Comparison of ENCODE assay signal across 11 cellular contexts in genomic region chr7:47361746-47362215, GRCh38.
DNase-seq lines count a peak whose midpoint lies in the region; ATAC-seq and TF ChIP-seq lines count a peak whose summit lies in the region.
"Had no signal": no experiment of that assay in that cellular context is flagged by ENCODE, and none has a peak within 500 bp of the region (broad histone marks: within the 10 kb centered on the region; RNA-seq: fewer than 3 reads in every experiment).

No MANE protein-coding gene starts in this region.

- no peak overlapping the region for H3K4me3 Mint-ChIP-seq in activated naive CD4-positive, alpha-beta T cell treated with anti-CD3 and anti-CD28 coated beads for 36 hours
- no peak overlapping the region for H3K4me3 Mint-ChIP-seq in activated naive CD4-positive, alpha-beta T cell treated with anti-CD3 and anti-CD28 coated beads, Interleukin-2, amount 10 ng/mL, durations not matched to agents 7 days and 5 days
- H3K4me3 Mint-ChIP-seq in activated CD8-positive, alpha-beta T cell treated with anti-CD3 and anti-CD28 coated beads for 36 hours = no peak overlapping the region
- H3K4me3 Mint-ChIP-seq: CD4-positive, CD25-positive, alpha-beta regulatory T cell had no signal

- DNase-seq in activated naive CD4-positive, alpha-beta T cell treated with anti-CD3 and anti-CD28 coated beads for 36 hours = peak; percentile 43
- DNase-seq in activated naive CD4-positive, alpha-beta T cell treated with anti-CD3 and anti-CD28 coated beads, Interleukin-2, amount 10 ng/mL, durations not matched to agents 7 days and 5 days = no peak
- peak; percentile 80 for DNase-seq in activated CD8-positive, alpha-beta T cell treated with anti-CD3 and anti-CD28 coated beads for 36 hours
- DNase-seq in heart left ventricle (peak in 4 of 5 donors; percentile 44 to 77 (median 67)), transverse colon (peak; percentile 5), KG1 (lab: John Stamatoyannopoulos, UW) (no peak), OCI-M2 (lab: John Stamatoyannopoulos, UW; ENCODE audit: unreplicated experiment) (no peak), gastrocnemius medialis (no peak)

- peaks cover 2% of the 10 kb centered on the region for H3K4me1 Mint-ChIP-seq in activated naive CD4-positive, alpha-beta T cell treated with anti-CD3 and anti-CD28 coated beads for 36 hours (ENCODE audit: low read depth)
- no peaks in the 10 kb centered on the region for H3K4me1 Mint-ChIP-seq in activated naive CD4-positive, alpha-beta T cell treated with anti-CD3 and anti-CD28 coated beads, Interleukin-2, amount 10 ng/mL, durations not matched to agents 7 days and 5 days
- no peaks in the 10 kb centered on the region for H3K4me1 Mint-ChIP-seq in activated CD8-positive, alpha-beta T cell treated with anti-CD3 and anti-CD28 coated beads for 36 hours (ENCODE audit: low read depth)

- CTCF ChIA-PET in activated naive CD4-positive, alpha-beta T cell treated with anti-CD3 and anti-CD28 coated beads for 36 hours (lab: Charles Lee) = no interaction called here
- CTCF ChIA-PET in activated naive CD4-positive, alpha-beta T cell treated with anti-CD3 and anti-CD28 coated beads, Interleukin-2, amount 10 ng/mL, durations not matched to agents 7 days and 5 days (lab: Charles Lee) = no interaction called here
- CTCF ChIA-PET in activated CD8-positive, alpha-beta T cell treated with anti-CD3 and anti-CD28 coated beads for 36 hours (lab: Charles Lee) = no interaction called here

- TF ChIP-seq POLR2A in heart left ventricle (IDR thresholded peaks at IDR 0.05) (no peak), transverse colon (IDR thresholded peaks at IDR 0.05) (no peak), gastrocnemius medialis (IDR thresholded peaks at IDR 0.05) (no peak)

- no peaks in the 10 kb centered on the region for H3K27me3 Mint-ChIP-seq in activated naive CD4-positive, alpha-beta T cell treated with anti-CD3 and anti-CD28 coated beads for 36 hours (ENCODE audit: low read depth)
- no peaks in the 10 kb centered on the region for H3K27me3 Mint-ChIP-seq in activated naive CD4-positive, alpha-beta T cell treated with anti-CD3 and anti-CD28 coated beads, Interleukin-2, amount 10 ng/mL, durations not matched to agents 7 days and 5 days
- H3K27me3 Mint-ChIP-seq in activated CD8-positive, alpha-beta T cell treated with anti-CD3 and anti-CD28 coated beads for 36 hours = no peaks in the 10 kb centered on the region
- H3K27me3 Mint-ChIP-seq: CD4-positive, CD25-positive, alpha-beta regulatory T cell had no signal

- H3K9me3 ChIP-seq in heart left ventricle (no peaks in the 10 kb centered on the region), transverse colon (no peaks in the 10 kb centered on the region), gastrocnemius medialis (no peaks in the 10 kb centered on the region)
- H3K9me3 ChIP-seq: right lobe of liver had no signal

- WGBS in heart left ventricle, 4 donors = 39 to 58% (median 48%) methylated on average over 4 of the region's 4 CpGs
- WGBS in transverse colon (ENCODE audit: low coverage in 1 of 2), 2 donors = 70 to 75% methylated on average over 3 to 4 of the region's 4 CpGs

- peak overlapping the region in 9 of 12 donors; percentile 26 to 59 (median 41) for H3K27ac ChIP-seq in heart left ventricle
- H3K27ac ChIP-seq in transverse colon = no peak overlapping the region
- H3K27ac ChIP-seq in gastrocnemius medialis = no peak overlapping the region
- H3K27ac ChIP-seq: right lobe of liver, SK-N-MC had no signal

- H3K36me3 ChIP-seq in heart left ventricle = peaks cover 0 to 34% (median 0%) of the 10 kb centered on the region in 9 donors
- H3K36me3 ChIP-seq in transverse colon = no peaks in the 10 kb centered on the region
- H3K36me3 ChIP-seq in gastrocnemius medialis = no peaks in the 10 kb centered on the region

- no peak overlapping the region for H3K4me3 ChIP-seq in heart left ventricle
- H3K4me3 ChIP-seq in transverse colon = no peak overlapping the region
- H3K4me3 ChIP-seq in gastrocnemius medialis = no peak overlapping the region
- H3K4me3 ChIP-seq: right lobe of liver, SK-N-MC had no signal

- H3K36me3 Mint-ChIP-seq in activated naive CD4-positive, alpha-beta T cell treated with anti-CD3 and anti-CD28 coated beads for 36 hours (ENCODE audit: low read depth) = no peaks in the 10 kb centered on the region
- H3K36me3 Mint-ChIP-seq in activated naive CD4-positive, alpha-beta T cell treated with anti-CD3 and anti-CD28 coated beads, Interleukin-2, amount 10 ng/mL, durations not matched to agents 7 days and 5 days = no peaks in the 10 kb centered on the region
- no peaks in the 10 kb centered on the region for H3K36me3 Mint-ChIP-seq in activated CD8-positive, alpha-beta T cell treated with anti-CD3 and anti-CD28 coated beads for 36 hours (ENCODE audit: low read depth)
- H3K36me3 Mint-ChIP-seq: CD4-positive, CD25-positive, alpha-beta regulatory T cell had no signal

- H3K27me3 ChIP-seq in heart left ventricle (no peaks in the 10 kb centered on the region), transverse colon (no peaks in the 10 kb centered on the region), gastrocnemius medialis (no peaks in the 10 kb centered on the region)
- H3K27me3 ChIP-seq: right lobe of liver had no signal

- TF ChIP-seq EP300 in transverse colon (IDR thresholded peaks at IDR 0.05; ENCODE audit: low read depth) = no peak

- in situ Hi-C loops in transverse colon (cut with MboI; ENCODE audit: low pct_ligation_motif_present in 1 of 4, low pct_unique_long_range_greater_than_20kb in 1 of 4, low sequenced_read_pairs in 3 of 4) = no loop called here
- in situ Hi-C loops in gastrocnemius medialis (cut with MboI; ENCODE audit: low sequenced_read_pairs in 4 of 4) = no loop called here

- intact Hi-C loops in activated naive CD4-positive, alpha-beta T cell treated with anti-CD3 and anti-CD28 coated beads for 36 hours (cut with micrococcal nuclease) = loop anchor here (5.0 kb wide), 1 partner anchor 69 kb away; no protein-coding TSS in a partner anchor
- intact Hi-C loops in activated CD8-positive, alpha-beta T cell treated with anti-CD3 and anti-CD28 coated beads for 36 hours (cut with micrococcal nuclease) = no loop called here
- intact Hi-C loops in heart left ventricle (cut with DNase I) = no loop called here
- intact Hi-C loops in transverse colon (cut with DNase I; ENCODE audit: low total_unique reads) = no loop called here
- intact Hi-C loops in gastrocnemius medialis (cut with DNase I; ENCODE audit: low total_unique reads) = no loop called here

- peaks cover 0 to 27% (median 14%) of the 10 kb centered on the region in 12 donors for H3K4me1 ChIP-seq in heart left ventricle
- peaks cover 0 to 18% (median 13%) of the 10 kb centered on the region in 4 donors for H3K4me1 ChIP-seq in transverse colon
- H3K4me1 ChIP-seq in gastrocnemius medialis = no peaks in the 10 kb centered on the region

- no peak overlapping the region for H3K27ac Mint-ChIP-seq in activated naive CD4-positive, alpha-beta T cell treated with anti-CD3 and anti-CD28 coated beads for 36 hours
- H3K27ac Mint-ChIP-seq in activated naive CD4-positive, alpha-beta T cell treated with anti-CD3 and anti-CD28 coated beads, Interleukin-2, amount 10 ng/mL, durations not matched to agents 7 days and 5 days = no peak overlapping the region
- H3K27ac Mint-ChIP-seq in activated CD8-positive, alpha-beta T cell treated with anti-CD3 and anti-CD28 coated beads for 36 hours = peak overlapping the region; percentile 31

- TF ChIP-seq CTCF in activated CD8-positive, alpha-beta T cell treated with anti-CD3 and anti-CD28 coated beads for 36 hours (IDR thresholded peaks at IDR 0.05) = no peak
- TF ChIP-seq CTCF in heart left ventricle (IDR thresholded peaks at IDR 0.05) = no peak
- no peak for TF ChIP-seq CTCF in transverse colon (IDR thresholded peaks at IDR 0.05)
- no peak for TF ChIP-seq CTCF in gastrocnemius medialis (IDR thresholded peaks at IDR 0.05 in 4 of 5, conservative IDR thresholded peaks at IDR 0.05 in 1 of 5)

- POLR2A ChIA-PET in activated CD8-positive, alpha-beta T cell treated with anti-CD3 and anti-CD28 coated beads for 36 hours (lab: Charles Lee) = no interaction called here

- no peaks in the 10 kb centered on the region for H3K9me3 Mint-ChIP-seq in activated naive CD4-positive, alpha-beta T cell treated with anti-CD3 and anti-CD28 coated beads for 36 hours
- H3K9me3 Mint-ChIP-seq in activated naive CD4-positive, alpha-beta T cell treated with anti-CD3 and anti-CD28 coated beads, Interleukin-2, amount 10 ng/mL, durations not matched to agents 7 days and 5 days = no peaks in the 10 kb centered on the region
- no peaks in the 10 kb centered on the region for H3K9me3 Mint-ChIP-seq in activated CD8-positive, alpha-beta T cell treated with anti-CD3 and anti-CD28 coated beads for 36 hours
- H3K9me3 Mint-ChIP-seq: CD4-positive, CD25-positive, alpha-beta regulatory T cell had no signal

- peak; percentile 90 for ATAC-seq in activated CD8-positive, alpha-beta T cell treated with anti-CD3 and anti-CD28 coated beads for 36 hours
- ATAC-seq in heart left ventricle (peak; percentile 82 to 91 (median 87)), gastrocnemius medialis (no peak)
- ATAC-seq: right lobe of liver had no signal

Comparison
In these comparisons a context has a peak if more than half of its experiments do, and no peak if none do; other contexts are left out.
1. DNase-seq: peak in activated naive CD4-positive, alpha-beta T cell treated with anti-CD3 and anti-CD28 coated beads for 36 hours (single experiment), activated CD8-positive, alpha-beta T cell treated with anti-CD3 and anti-CD28 coated beads for 36 hours (single experiment), heart left ventricle (4 of 5) and transverse colon (single experiment); none in activated naive CD4-positive, alpha-beta T cell treated with anti-CD3 and anti-CD28 coated beads, Interleukin-2, amount 10 ng/mL, durations not matched to agents 7 days and 5 days (single experiment), KG1 (single experiment), OCI-M2 (single experiment) and gastrocnemius medialis (0 of 2).
2. ATAC-seq: peak in activated CD8-positive, alpha-beta T cell treated with anti-CD3 and anti-CD28 coated beads for 36 hours (single experiment) and heart left ventricle (4 of 4); none in gastrocnemius medialis (0 of 2).
3. H3K27ac ChIP-seq: peak in heart left ventricle (9 of 12); none in transverse colon (0 of 4) and gastrocnemius medialis (0 of 4).